In genomic region chr10:118752401-118752800, GRCh38 we compare ENCODE assay signal across 14 cellular contexts. TPM values are rescaled to one million over a fixed set of nuclear protein-coding genes. Genes with fewer than 3 reads are reported as not detected.
A peak's percentile ranks its signal among the peaks of the same experiment; 100 is the strongest.
DNase-seq lines count a peak whose midpoint lies in the region; ATAC-seq and TF ChIP-seq lines count a peak whose summit lies in the region.
"Had no signal": no experiment of that assay in that cellular context is flagged by ENCODE, and none has a peak within 500 bp of the region (broad histone marks: within the 10 kb centered on the region; RNA-seq: fewer than 3 reads in every experiment).

No MANE protein-coding gene starts in this region.

- H3K4me3 Mint-ChIP-seq in type B pancreatic cell = peak overlapping the region; percentile 91

- intact Hi-C loops in left ventricle myocardium inferior (cut with micrococcal nuclease) = no loop called here
- intact Hi-C loops in left cardiac atrium (cut with DNase I) = no loop called here

- H4K20me1 ChIP-seq in hepatocyte (ENCODE audit: insufficient read depth, poor library complexity, severe bottlenecking) = peaks cover 61% of the 10 kb centered on the region

- H3K36me3 Mint-ChIP-seq in type B pancreatic cell = peaks cover 25% of the 10 kb centered on the region

- no peaks in the 10 kb centered on the region for H3K9me2 ChIP-seq in hepatocyte (replicated peaks; ENCODE audit: insufficient read depth)

- H3K27ac ChIP-seq in left ventricle myocardium inferior (replicated peaks) (no peak overlapping the region), VCaP (peak overlapping the region; percentile 79), hepatocyte (peak overlapping the region; percentile 93)
- H3K27ac ChIP-seq: testis had no signal

- H3K27me3 Mint-ChIP-seq in type B pancreatic cell = peaks cover 2% of the 10 kb centered on the region

- H2AFZ ChIP-seq in hepatocyte = no peak overlapping the region

- peaks cover 7% of the 10 kb centered on the region for H3K9me3 Mint-ChIP-seq in type B pancreatic cell
- H3K9me3 Mint-ChIP-seq: CD14-positive monocyte had no signal

- H3K27me3 ChIP-seq in left ventricle myocardium inferior (ENCODE audit: low read depth) (no peaks in the 10 kb centered on the region), hepatocyte (no peaks in the 10 kb centered on the region)
- H3K27me3 ChIP-seq: testis had no signal

- H3K36me3 ChIP-seq in left ventricle myocardium inferior (no peaks in the 10 kb centered on the region), hepatocyte (replicated peaks; ENCODE audit: insufficient read depth, low read depth) (peaks cover 5% of the 10 kb centered on the region)

- H3K4me1 ChIP-seq in left ventricle myocardium inferior (peaks cover 71% of the 10 kb centered on the region), hepatocyte (ENCODE audit: insufficient read depth) (peaks cover 12% of the 10 kb centered on the region)

- WGBS in hepatocyte (ENCODE audit: low lambda C conversion rate, missing lambda C conversion rate) = 79% methylated on average over 3 of the region's 3 CpGs

- peak overlapping the region; percentile 76 for H3K4me2 ChIP-seq in hepatocyte

- no peaks in the 10 kb centered on the region for H3K9me3 ChIP-seq in left ventricle myocardium inferior (replicated peaks)
- no peaks in the 10 kb centered on the region for H3K9me3 ChIP-seq in hepatocyte (ENCODE audit: low read depth)
- H3K9me3 ChIP-seq: testis had no signal

- DNase-seq in left ventricle myocardium inferior = no peak
- DNase-seq in left cardiac atrium = no peak
- no peak for DNase-seq in hepatocyte (ENCODE audit: low spot score)
- DNase-seq in type B pancreatic cell (ENCODE audit: extremely low spot score, unreplicated experiment) = no peak
- no peak for DNase-seq in epidermal melanocyte (ENCODE audit: insufficient read length, low spot score)
- DNase-seq: activated CD4-positive, CD25-positive, alpha-beta regulatory T cell; foreskin fibroblast; NCI-H1436; stimulated activated CD4-positive, alpha-beta T cell treated with anti-CD3 and anti-CD28 coated beads, Interleukin-2, amount 100 ng/mL, for 48 hours; testis had no signal

- ATAC-seq in left cardiac atrium (no peak), GM21737 (IDR thresholded peaks at IDR 0.05; ENCODE audit: unreplicated experiment) (no peak), GM19467 (IDR thresholded peaks at IDR 0.05; ENCODE audit: unreplicated experiment) (no peak)

- TF ChIP-seq CTCF in left ventricle myocardium inferior (IDR thresholded peaks at IDR 0.05; ENCODE audit: borderline replicate concordance) = no peak
- TF ChIP-seq CTCF in VCaP (conservative IDR thresholded peaks at IDR 0.05) = no peak
- TF ChIP-seq CTCF in hepatocyte (IDR thresholded peaks at IDR 0.05; ENCODE audit: poor library complexity) = no peak
- no peak for TF ChIP-seq CTCF in type B pancreatic cell (conservative IDR thresholded peaks at IDR 0.05)

- H3K4me3 ChIP-seq in left ventricle myocardium inferior (peak overlapping the region; percentile 100), hepatocyte (peak overlapping the region; percentile 74)

- H3K79me2 ChIP-seq in hepatocyte = peaks cover 71% of the 10 kb centered on the region

- H3K27ac Mint-ChIP-seq in type B pancreatic cell = peak overlapping the region; percentile 24
- H3K27ac Mint-ChIP-seq: CD14-positive monocyte had no signal

- H3K4me1 Mint-ChIP-seq in type B pancreatic cell (ENCODE audit: unreplicated experiment) = peaks cover 31% of the 10 kb centered on the region

RNA-seq across cellular contexts. Expression of gene CACUL1, which starts 2.4 kb away (rescaled TPM):
- total RNA-seq in left ventricle myocardium inferior (27.4 TPM), left cardiac atrium (10 to 100 TPM; 25.1 to 26.1 TPM), hepatocyte (35.0 and 37.5 TPM in 2 replicates), type B pancreatic cell (ENCODE audit: low replicate concordance) (42.9 and 50.8 TPM in 2 replicates)
- 44.3 and 48.3 TPM in 2 replicates for polyA plus RNA-seq in hepatocyte
